1 cellular context compared by ENCODE assay signal in genomic region chr5:97525780-97526179, GRCh38.
TF ChIP-seq lines count a peak whose summit lies in the region.

No MANE protein-coding gene starts in this region.

TF ChIP-seq in GM23338, 12 proteins besides CTCF, POLR2A, EP300 and RAD21 (continued from another document):
- TF ChIP-seq, protein P1, sequence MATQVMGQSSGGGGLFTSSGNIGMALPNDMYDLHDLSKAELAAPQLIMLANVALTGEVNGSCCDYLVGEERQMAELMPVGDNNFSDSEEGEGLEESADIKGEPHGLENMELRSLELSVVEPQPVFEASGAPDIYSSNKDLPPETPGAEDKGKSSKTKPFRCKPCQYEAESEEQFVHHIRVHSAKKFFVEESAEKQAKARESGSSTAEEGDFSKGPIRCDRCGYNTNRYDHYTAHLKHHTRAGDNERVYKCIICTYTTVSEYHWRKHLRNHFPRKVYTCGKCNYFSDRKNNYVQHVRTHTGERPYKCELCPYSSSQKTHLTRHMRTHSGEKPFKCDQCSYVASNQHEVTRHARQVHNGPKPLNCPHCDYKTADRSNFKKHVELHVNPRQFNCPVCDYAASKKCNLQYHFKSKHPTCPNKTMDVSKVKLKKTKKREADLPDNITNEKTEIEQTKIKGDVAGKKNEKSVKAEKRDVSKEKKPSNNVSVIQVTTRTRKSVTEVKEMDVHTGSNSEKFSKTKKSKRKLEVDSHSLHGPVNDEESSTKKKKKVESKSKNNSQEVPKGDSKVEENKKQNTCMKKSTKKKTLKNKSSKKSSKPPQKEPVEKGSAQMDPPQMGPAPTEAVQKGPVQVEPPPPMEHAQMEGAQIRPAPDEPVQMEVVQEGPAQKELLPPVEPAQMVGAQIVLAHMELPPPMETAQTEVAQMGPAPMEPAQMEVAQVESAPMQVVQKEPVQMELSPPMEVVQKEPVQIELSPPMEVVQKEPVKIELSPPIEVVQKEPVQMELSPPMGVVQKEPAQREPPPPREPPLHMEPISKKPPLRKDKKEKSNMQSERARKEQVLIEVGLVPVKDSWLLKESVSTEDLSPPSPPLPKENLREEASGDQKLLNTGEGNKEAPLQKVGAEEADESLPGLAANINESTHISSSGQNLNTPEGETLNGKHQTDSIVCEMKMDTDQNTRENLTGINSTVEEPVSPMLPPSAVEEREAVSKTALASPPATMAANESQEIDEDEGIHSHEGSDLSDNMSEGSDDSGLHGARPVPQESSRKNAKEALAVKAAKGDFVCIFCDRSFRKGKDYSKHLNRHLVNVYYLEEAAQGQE (IDR thresholded peaks at IDR 0.05; ENCODE audit: unreplicated experiment) = no peak
- no peak for TF ChIP-seq POLR2AphosphoS5 (IDR thresholded peaks at IDR 0.05; ENCODE audit: low read depth)
- TF ChIP-seq EZH2phosphoT487 (IDR thresholded peaks at IDR 0.05; ENCODE audit: unreplicated experiment) = no peak
- TF ChIP-seq ZNF331 (CRISPR knock-in tag; IDR thresholded peaks at IDR 0.05; ENCODE audit: low read depth) = no peak
- TF ChIP-seq ZNF114 (CRISPR knock-in tag; IDR thresholded peaks at IDR 0.05) = no peak
